In genomic region chr1:202133016-202133415, GRCh38 we compare ENCODE assay signal across 12 cellular contexts. TPM values are rescaled to one million over a fixed set of nuclear protein-coding genes. Genes with fewer than 3 reads are reported as not detected.
DNase-seq lines count a peak whose midpoint lies in the region; ATAC-seq and TF ChIP-seq lines count a peak whose summit lies in the region.
"Had no signal": no experiment of that assay in that cellular context is flagged by ENCODE, and none has a peak within 500 bp of the region (broad histone marks: within the 10 kb centered on the region; RNA-seq: fewer than 3 reads in every experiment).

No MANE protein-coding gene starts in this region.

- H3K36me3 ChIP-seq in testis (ENCODE audit: low read depth, missing control alignments) (no peaks in the 10 kb centered on the region), Karpas-422 (ENCODE audit: insufficient read depth, low read length) (peaks cover 8% of the 10 kb centered on the region)
- peaks cover 46% of the 10 kb centered on the region for H3K36me3 ChIP-seq in effector memory CD4-positive, alpha-beta T cell (ENCODE audit: control insufficient read depth, insufficient read depth, low read length)

- no peak overlapping the region for H3K9ac ChIP-seq in Karpas-422 (ENCODE audit: low read length)

- H4K20me1 ChIP-seq in Karpas-422 (ENCODE audit: insufficient read depth, low read depth, low read length), result peaks cover 7% of the 10 kb centered on the region; the same call in 1 of the 2 replicates

- H3K79me2 ChIP-seq in Karpas-422 (ENCODE audit: low read length), result no peaks in the 10 kb centered on the region

- DNase-seq in RWPE1 (ENCODE audit: low spot score) (no peak), epithelial cell of esophagus (ENCODE audit: low read depth) (no peak), midbrain (lab: John Stamatoyannopoulos, UW) (peak; percentile 86), testis (peak; percentile 88), Karpas-422 (no peak), SKM-1 treated with dmso at 0.1 percent for 144 hours (lab: John Stamatoyannopoulos, UW; ENCODE audit: unreplicated experiment) (no peak)
- DNase-seq in effector memory CD4-positive, alpha-beta T cell, result no peak
- DNase-seq: activated CD4-positive, CD25-positive, alpha-beta regulatory T cell; activated effector memory CD4-positive, alpha-beta T cell treated with anti-CD3 and anti-CD28 coated beads, Interleukin-2, amount 50 U/mL, for 16 hours; NCI-H187 had no signal

- intact Hi-C loops in testis (cut with DNase I; ENCODE audit: low total_unique reads), result loop anchor here (5.0 kb wide), 1 partner anchor 121 kb away; the partner anchor contains the start of gene ELF3

- ATAC-seq in GM18511 (IDR thresholded peaks at IDR 0.05; ENCODE audit: unreplicated experiment), result no peak

- CTCF ChIA-PET in RWPE1 (lab: Yijun Ruan, JAX), result interaction anchor here (0.7 to 4.0 kb wide), 3 partner anchors 14 to 133 kb away, joined by 3 to 29 read pairs (median 23); no protein-coding TSS in a partner anchor

- H3K9me3 ChIP-seq in testis (no peaks in the 10 kb centered on the region), Karpas-422 (ENCODE audit: low read length) (no peaks in the 10 kb centered on the region)
- H3K9me3 ChIP-seq in effector memory CD4-positive, alpha-beta T cell (ENCODE audit: control insufficient read depth, low read length), result no peaks in the 10 kb centered on the region

- no peak overlapping the region for H3K4me3 ChIP-seq in epithelial cell of esophagus (ENCODE audit: low read length)
- H3K4me3 ChIP-seq in testis, result no peak overlapping the region
- H3K4me3 ChIP-seq in Karpas-422 (ENCODE audit: low read length), result no peak overlapping the region
- H3K4me3 ChIP-seq in effector memory CD4-positive, alpha-beta T cell (ENCODE audit: insufficient read depth, low read depth, low read length, poor library complexity, severe bottlenecking), result no peak overlapping the region

- peaks cover 63% of the 10 kb centered on the region for H3K4me1 ChIP-seq in testis
- no peaks in the 10 kb centered on the region for H3K4me1 ChIP-seq in Karpas-422 (ENCODE audit: low read length)
- H3K4me1 ChIP-seq in effector memory CD4-positive, alpha-beta T cell (ENCODE audit: control insufficient read depth, insufficient read depth, low read length, poor library complexity, severe bottlenecking), result peaks cover 6% of the 10 kb centered on the region

- H3K27me3 ChIP-seq in testis, result no peaks in the 10 kb centered on the region
- H3K27me3 ChIP-seq in Karpas-422 (ENCODE audit: low read length), result no peaks in the 10 kb centered on the region
- H3K27me3 ChIP-seq in effector memory CD4-positive, alpha-beta T cell (replicated peaks; ENCODE audit: control insufficient read depth, insufficient read depth, low read length, poor library complexity, severe bottlenecking), result no peaks in the 10 kb centered on the region

- no peaks in the 10 kb centered on the region for H3K9me2 ChIP-seq in Karpas-422 (replicated peaks; ENCODE audit: insufficient read depth, low read length)

- WGBS in testis, 2 donors, result 33 to 42% methylated on average over 14 of the region's 14 CpGs

- H3K4me2 ChIP-seq in Karpas-422 (ENCODE audit: low read depth, low read length, poor library complexity, severe bottlenecking), result no peak overlapping the region

- TF ChIP-seq CTCF in RWPE1 (conservative IDR thresholded peaks at IDR 0.05; ENCODE audit: low read depth) (no peak), epithelial cell of esophagus (IDR thresholded peaks at IDR 0.05; ENCODE audit: insufficient read depth, low read depth, low read length, missing control alignments) (peak; percentile 3), testis (IDR thresholded peaks at IDR 0.05) (no peak)

- TF ChIP-seq POLR2A in testis (IDR thresholded peaks at IDR 0.05), result no peak

- POLR2A ChIA-PET in RWPE1 (lab: Yijun Ruan, JAX; ENCODE audit: low non-redundant PET), result interaction anchor here (0.9 kb wide), 1 partner anchor 123 kb away, joined by 4 read pairs; the partner anchor contains the start of gene ELF3

- peak overlapping the region; percentile 85 for H3K27ac ChIP-seq in RWPE1
- H3K27ac ChIP-seq in testis, result peak overlapping the region; percentile 92
- no peak overlapping the region for H3K27ac ChIP-seq in Karpas-422 (ENCODE audit: low read length)
- no peak overlapping the region for H3K27ac ChIP-seq in effector memory CD4-positive, alpha-beta T cell (ENCODE audit: insufficient read depth, low read length, poor library complexity, severe bottlenecking)

- no peak overlapping the region for H2AFZ ChIP-seq in Karpas-422 (ENCODE audit: low read length)

RNA-seq across cellular contexts. Expression of gene GPR37L1, which starts 10.3 kb away (rescaled TPM):
- total RNA-seq in testis, result 1 to 10 TPM in 1 of 2 donors, under 1 TPM in 1; 0.56 to 1.6 TPM
- polyA plus RNA-seq in testis (ENCODE audit: insufficient read depth, low read depth, low replicate concordance), result 0.42 TPM
- total RNA-seq in Karpas-422 (2014; rRNA removed; shearing (Covaris generic); ENCODE audit: low replicate concordance), result not detected in 2 replicates
- total RNA-seq: RPMI7951 had no signal

RNA-seq across cellular contexts. Expression of gene ARL8A, which starts 11.5 kb away (rescaled TPM):
- 10 to 100 TPM; 63.9 to 80.8 TPM for total RNA-seq in testis
- polyA plus RNA-seq in testis (ENCODE audit: insufficient read depth, low read depth, low replicate concordance), result 46.9 TPM
- 26.7 and 44.9 TPM in 2 replicates for total RNA-seq in Karpas-422 (2014; rRNA removed; shearing (Covaris generic); ENCODE audit: low replicate concordance)

RNA-seq across cellular contexts. Expression of gene PTPN7, which starts 27.4 kb away (rescaled TPM):
- 100 to 1,000 TPM in 1 of 2 donors, 10 to 100 TPM in 1; 84.1 to 119 TPM for total RNA-seq in testis
- 43.0 TPM for polyA plus RNA-seq in testis (ENCODE audit: insufficient read depth, low read depth, low replicate concordance)
- 33.4 and 39.2 TPM in 2 replicates for total RNA-seq in Karpas-422 (2014; rRNA removed; shearing (Covaris generic); ENCODE audit: low replicate concordance)
- total RNA-seq: RPMI7951 had no signal

Comparison
In these comparisons a context has a peak if more than half of its experiments do, and no peak if none do; other contexts are left out.
1. DNase-seq: peak in midbrain (single experiment) and testis (single experiment); none in RWPE1 (single experiment), epithelial cell of esophagus (single experiment), Karpas-422 (single experiment), SKM-1 treated with dmso at 0.1 percent for 144 hours (single experiment) and effector memory CD4-positive, alpha-beta T cell (0 of 3).
2. H3K27ac ChIP-seq: peak in RWPE1 (single experiment) and testis (2 of 2); none in Karpas-422 (single experiment) and effector memory CD4-positive, alpha-beta T cell (single experiment).